12 cellular contexts compared by ENCODE assay signal in genomic region chr1:16111771-16112557, GRCh38. TPM values are rescaled to one million over a fixed set of nuclear protein-coding genes. Genes with fewer than 3 reads are reported as not detected.
DNase-seq lines count a peak whose midpoint lies in the region; ATAC-seq, FAIRE-seq and TF ChIP-seq lines count a peak whose summit lies in the region.
"Had no signal": no experiment of that assay in that cellular context is flagged by ENCODE, and none has a peak within 500 bp of the region (broad histone marks: within the 10 kb centered on the region; RNA-seq: fewer than 3 reads in every experiment).

No MANE protein-coding gene starts in this region.

- no peaks in the 10 kb centered on the region for H3K4me1 ChIP-seq in pancreas

- intact Hi-C loops in left cardiac atrium (cut with DNase I): no loop called here
- intact Hi-C loops in pancreas (cut with DNase I): no loop called here

- no peaks in the 10 kb centered on the region for H3K9me3 ChIP-seq in pancreas

- WGBS in pancreas, 2 donors: 79 to 82% methylated on average over 15 of the region's 15 CpGs

- FAIRE-seq in pancreas (lab: Jason Lieb, UNC): no peak
- FAIRE-seq: frontal cortex had no signal

- TF ChIP-seq CTCF in pancreas (IDR thresholded peaks at IDR 0.05): no peak

- no peaks in the 10 kb centered on the region for H3K36me3 ChIP-seq in pancreas

- peak; percentile 39 for DNase-seq in ELR (ENCODE audit: low read depth)
- no peak for DNase-seq in left cardiac atrium
- DNase-seq in pancreas: peak in 1 of 6 donors; percentile 47
- DNase-seq in NCI-H524 (lab: John Stamatoyannopoulos, UW): no peak
- DNase-seq in NCI-H187 treated with DMSO at 0.1 percent for 48 hours (lab: John Stamatoyannopoulos, UW): no peak
- DNase-seq in putamen (ENCODE audit: low spot score): no peak
- DNase-seq in activated naive CD4-positive, alpha-beta T cell treated with anti-CD3 and anti-CD28 coated beads, Interleukin-2, amount 50 U/mL, for 16 hours: no peak
- DNase-seq: NCI-H69, SW 1271 had no signal

- H3K27ac ChIP-seq in pancreas: no peak overlapping the region

- no peak overlapping the region for H3K4me3 ChIP-seq in pancreas

- peak; percentile 73 for ATAC-seq in SK-N-SH treated with all-trans-retinoic acid at 6 μM for 48 hours
- ATAC-seq in left cardiac atrium: peak; percentile 68 to 82
- ATAC-seq in pancreas: peak in 3 of 4 donors; percentile 23 to 61 (median 32)

- no peaks in the 10 kb centered on the region for H3K27me3 ChIP-seq in pancreas

TF ChIP-seq in SK-N-SH treated with all-trans-retinoic acid at 6 μM for 48 hours, 23 proteins besides CTCF, POLR2A, EP300 and RAD21:
- no peak for TF ChIP-seq PPARA (CRISPR knock-in tag; IDR thresholded peaks at IDR 0.05; ENCODE audit: borderline replicate concordance)
- TF ChIP-seq ISL1 (CRISPR knock-in tag; IDR thresholded peaks at IDR 0.05): peak; percentile 34; the same call in 1 of the 2 replicates
- TF ChIP-seq RARB (CRISPR knock-in tag; IDR thresholded peaks at IDR 0.05): no peak
- TF ChIP-seq, protein P1, sequence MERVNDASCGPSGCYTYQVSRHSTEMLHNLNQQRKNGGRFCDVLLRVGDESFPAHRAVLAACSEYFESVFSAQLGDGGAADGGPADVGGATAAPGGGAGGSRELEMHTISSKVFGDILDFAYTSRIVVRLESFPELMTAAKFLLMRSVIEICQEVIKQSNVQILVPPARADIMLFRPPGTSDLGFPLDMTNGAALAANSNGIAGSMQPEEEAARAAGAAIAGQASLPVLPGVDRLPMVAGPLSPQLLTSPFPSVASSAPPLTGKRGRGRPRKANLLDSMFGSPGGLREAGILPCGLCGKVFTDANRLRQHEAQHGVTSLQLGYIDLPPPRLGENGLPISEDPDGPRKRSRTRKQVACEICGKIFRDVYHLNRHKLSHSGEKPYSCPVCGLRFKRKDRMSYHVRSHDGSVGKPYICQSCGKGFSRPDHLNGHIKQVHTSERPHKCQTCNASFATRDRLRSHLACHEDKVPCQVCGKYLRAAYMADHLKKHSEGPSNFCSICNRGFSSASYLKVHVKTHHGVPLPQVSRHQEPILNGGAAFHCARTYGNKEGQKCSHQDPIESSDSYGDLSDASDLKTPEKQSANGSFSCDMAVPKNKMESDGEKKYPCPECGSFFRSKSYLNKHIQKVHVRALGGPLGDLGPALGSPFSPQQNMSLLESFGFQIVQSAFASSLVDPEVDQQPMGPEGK (CRISPR knock-in tag; IDR thresholded peaks at IDR 0.05; ENCODE audit: borderline replicate concordance): 0 out of 2 replicates have a peak, but pooled peaks have one; percentile 9
- TF ChIP-seq SNAI2 (CRISPR knock-in tag; IDR thresholded peaks at IDR 0.05): peak; percentile 71; the same call in 1 of the 2 replicates
- TF ChIP-seq ZNF70 (CRISPR knock-in tag; IDR thresholded peaks at IDR 0.05): no peak
- TF ChIP-seq CREB5 (CRISPR knock-in tag; IDR thresholded peaks at IDR 0.05; ENCODE audit: low read depth): peak; percentile 59; the same call in 1 of the 2 replicates
- no peak for TF ChIP-seq TOX (CRISPR knock-in tag; IDR thresholded peaks at IDR 0.05; ENCODE audit: borderline replicate concordance)
- TF ChIP-seq CSRNP3 (CRISPR knock-in tag; IDR thresholded peaks at IDR 0.05): no peak
- TF ChIP-seq, protein P2, sequence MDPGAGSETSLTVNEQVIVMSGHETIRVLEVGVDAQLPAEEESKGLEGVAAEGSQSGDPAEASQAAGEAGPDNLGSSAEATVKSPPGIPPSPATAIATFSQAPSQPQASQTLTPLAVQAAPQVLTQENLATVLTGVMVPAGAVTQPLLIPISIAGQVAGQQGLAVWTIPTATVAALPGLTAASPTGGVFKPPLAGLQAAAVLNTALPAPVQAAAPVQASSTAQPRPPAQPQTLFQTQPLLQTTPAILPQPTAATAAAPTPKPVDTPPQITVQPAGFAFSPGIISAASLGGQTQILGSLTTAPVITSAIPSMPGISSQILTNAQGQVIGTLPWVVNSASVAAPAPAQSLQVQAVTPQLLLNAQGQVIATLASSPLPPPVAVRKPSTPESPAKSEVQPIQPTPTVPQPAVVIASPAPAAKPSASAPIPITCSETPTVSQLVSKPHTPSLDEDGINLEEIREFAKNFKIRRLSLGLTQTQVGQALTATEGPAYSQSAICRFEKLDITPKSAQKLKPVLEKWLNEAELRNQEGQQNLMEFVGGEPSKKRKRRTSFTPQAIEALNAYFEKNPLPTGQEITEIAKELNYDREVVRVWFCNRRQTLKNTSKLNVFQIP (CRISPR knock-in tag; IDR thresholded peaks at IDR 0.05; ENCODE audit: borderline replicate concordance, low read depth): peak; percentile 71; the same call in 1 of the 2 replicates
- no peak for TF ChIP-seq ZNF8 (CRISPR knock-in tag; IDR thresholded peaks at IDR 0.05)

RNA-seq across cellular contexts. Expression of gene FAM131C, which starts 38.5 kb away (rescaled TPM):
- total RNA-seq in left cardiac atrium (1 to 10 TPM; 3.2 to 6.5 TPM), pancreas (1 to 10 TPM in 3 of 6 donors, under 1 TPM in 3; 0.31 to 1.9 (median 1.2) TPM)
- polyA plus RNA-seq in pancreas: 10 to 100 TPM in 1 of 2 donors, 1 to 10 TPM in 1; 5.9 to 13.5 TPM
- total RNA-seq: MCF 10A had no signal

RNA-seq across cellular contexts. Expression of gene EPHA2, which starts 43.9 kb away (rescaled TPM):
- total RNA-seq in left cardiac atrium (10 to 100 TPM in 1 of 2 donors, 1 to 10 TPM in 1; 8.1 to 24.1 TPM), pancreas (10 to 100 TPM in 3 of 6 donors, 1 to 10 TPM in 3; 6.5 to 11.8 (median 10.1) TPM)
- polyA plus RNA-seq in pancreas: 10 to 100 TPM; 13.8 to 17.1 TPM
